Comparison of ENCODE assay signal across 1 cellular context in genomic region chr14:24116111-24116809, GRCh38.
TF ChIP-seq lines count a peak whose summit lies in the region.

No MANE protein-coding gene starts in this region.

TF ChIP-seq in WTC11, 78 proteins besides CTCF, POLR2A, EP300 and RAD21 (continued from another document):
- TF ChIP-seq FOXP4 (CRISPR knock-in tag; IDR thresholded peaks at IDR 0.05) = no peak
- TF ChIP-seq SOX15 (CRISPR knock-in tag; IDR thresholded peaks at IDR 0.05) = no peak
- TF ChIP-seq USF1 (CRISPR knock-in tag; IDR thresholded peaks at IDR 0.05) = no peak
- TF ChIP-seq ERG (CRISPR knock-in tag; IDR thresholded peaks at IDR 0.05) = no peak
- TF ChIP-seq TEAD4 (CRISPR knock-in tag; IDR thresholded peaks at IDR 0.05) = no peak
- TF ChIP-seq ZBTB43 (CRISPR knock-in tag; IDR thresholded peaks at IDR 0.05) = no peak
- no peak for TF ChIP-seq ZNF416 (CRISPR knock-in tag; IDR thresholded peaks at IDR 0.05)
- TF ChIP-seq ZSCAN18 (CRISPR knock-in tag; IDR thresholded peaks at IDR 0.05) = no peak
- TF ChIP-seq RORB (CRISPR knock-in tag; IDR thresholded peaks at IDR 0.05) = no peak
- no peak for TF ChIP-seq ARID4B (CRISPR knock-in tag; IDR thresholded peaks at IDR 0.05; ENCODE audit: borderline replicate concordance)
- TF ChIP-seq ZNF281 (CRISPR knock-in tag; IDR thresholded peaks at IDR 0.05) = no peak
